ENCODE assay signal across 21 cellular contexts in genomic region chr15:60412807-60413597, GRCh38. TPM values are rescaled to one million over a fixed set of nuclear protein-coding genes. Genes with fewer than 3 reads are reported as not detected.
A peak's percentile ranks its signal among the peaks of the same experiment; 100 is the strongest.
DNase-seq lines count a peak whose midpoint lies in the region; ATAC-seq, FAIRE-seq and TF ChIP-seq lines count a peak whose summit lies in the region.
"Had no signal": no experiment of that assay in that cellular context is flagged by ENCODE, and none has a peak within 500 bp of the region (broad histone marks: within the 10 kb centered on the region; RNA-seq: fewer than 3 reads in every experiment).

No MANE protein-coding gene starts in this region.

- H3K36me3 ChIP-seq in astrocyte (ENCODE audit: insufficient read depth, low read length) (no peaks in the 10 kb centered on the region), skeletal muscle satellite cell (ENCODE audit: insufficient read depth, low read length) (no peaks in the 10 kb centered on the region)
- H3K36me3 ChIP-seq: BE2C, neutrophil had no signal

- H3K4me2 ChIP-seq in astrocyte (ENCODE audit: low read length) = no peak overlapping the region
- peak overlapping the region; percentile 17 for H3K4me2 ChIP-seq in skeletal muscle satellite cell (ENCODE audit: low read length)

- no peak overlapping the region for H3K4me3 ChIP-seq in astrocyte (ENCODE audit: insufficient read depth, low read depth, low read length)
- H3K4me3 ChIP-seq in skeletal muscle satellite cell (ENCODE audit: low read length) = no peak overlapping the region
- H3K4me3 ChIP-seq: lung had no signal

- peak overlapping the region; percentile 36 for H3K4me3 Mint-ChIP-seq in astrocyte (ENCODE audit: unreplicated experiment)
- H3K4me3 Mint-ChIP-seq: activated naive CD8-positive, alpha-beta T cell treated with anti-CD3 and anti-CD28 coated beads for 36 hours had no signal

- H4K20me1 ChIP-seq in astrocyte (ENCODE audit: insufficient read depth, low read length) = no peaks in the 10 kb centered on the region

- no peaks in the 10 kb centered on the region for H3K79me2 ChIP-seq in astrocyte (ENCODE audit: insufficient read depth, low read length)

- H3K36me3 Mint-ChIP-seq in astrocyte (ENCODE audit: low read depth, unreplicated experiment) = no peaks in the 10 kb centered on the region

- no peak overlapping the region for H3K27ac ChIP-seq in astrocyte (ENCODE audit: low read depth, low read length)
- H3K27ac ChIP-seq: HL-60, KMS-11, neutrophil had no signal

- ATAC-seq in left ventricle myocardium superior = peak; percentile 72
- no peak for ATAC-seq in HG03565 (IDR thresholded peaks at IDR 0.05; ENCODE audit: unreplicated experiment)
- no peak for ATAC-seq in left lobe of liver
- ATAC-seq: HCT116 had no signal

- intact Hi-C loops in left ventricle myocardium superior (cut with micrococcal nuclease) = no loop called here

- H3K4me1 Mint-ChIP-seq in astrocyte (ENCODE audit: low read depth, unreplicated experiment) = peaks cover 27% of the 10 kb centered on the region

- no peaks in the 10 kb centered on the region for H3K27me3 ChIP-seq in astrocyte (ENCODE audit: insufficient read depth, low read length)
- no peaks in the 10 kb centered on the region for H3K27me3 ChIP-seq in skeletal muscle satellite cell (ENCODE audit: control insufficient read depth, insufficient read depth, low read length)
- H3K27me3 ChIP-seq: BE2C, neutrophil had no signal

- peak overlapping the region; percentile 35 for H3K27ac Mint-ChIP-seq in astrocyte (ENCODE audit: unreplicated experiment)
- H3K27ac Mint-ChIP-seq: activated naive CD8-positive, alpha-beta T cell treated with anti-CD3 and anti-CD28 coated beads for 36 hours had no signal

- FAIRE-seq in astrocyte (lab: Jason Lieb, UNC) = no peak

- H3K9ac ChIP-seq in astrocyte (ENCODE audit: low read length) = no peak overlapping the region
- H3K9ac ChIP-seq in skeletal muscle satellite cell (ENCODE audit: low read depth, low read length) = no peak overlapping the region
- H3K9ac ChIP-seq: KMS-11 had no signal

- no peak for TF ChIP-seq CTCF in astrocyte (IDR thresholded peaks at IDR 0.05; ENCODE audit: insufficient read depth, low read depth, low read length)

- no peaks in the 10 kb centered on the region for H3K27me3 Mint-ChIP-seq in astrocyte (ENCODE audit: low read depth, unreplicated experiment)
- H3K27me3 Mint-ChIP-seq: activated naive CD8-positive, alpha-beta T cell treated with anti-CD3 and anti-CD28 coated beads for 36 hours had no signal

- peak; percentile 55 for DNase-seq in ELF-1 (ENCODE audit: low read depth, low spot score)
- no peak for DNase-seq in astrocyte (ENCODE audit: low read depth)
- DNase-seq in left ventricle myocardium superior = no peak
- no peak for DNase-seq in activated CD8-positive, alpha-beta memory T cell treated with anti-CD3 and anti-CD28 coated beads for 24 hours
- no peak for DNase-seq in left lobe of liver (ENCODE audit: low spot score)
- DNase-seq in DMS153 (lab: John Stamatoyannopoulos, UW) = no peak
- DNase-seq: activated CD4-positive, CD25-positive, alpha-beta regulatory T cell; activated naive CD8-positive, alpha-beta T cell treated with anti-CD3 and anti-CD28 coated beads for 36 hours; BE2C; DMS79; NCI-H1436; NCI-H226; stimulated activated CD4-positive, alpha-beta T cell treated with anti-CD3 and anti-CD28 coated beads, Interleukin-12 subunit alpha, Interleukin-12 subunit beta, amount 100 ng/mL, for 4 hours; SW 1271 had no signal

- H3K9me3 ChIP-seq in astrocyte (ENCODE audit: insufficient read depth, low read depth, low read length) (no peaks in the 10 kb centered on the region), skeletal muscle satellite cell (replicated peaks; ENCODE audit: low read length) (no peaks in the 10 kb centered on the region)
- H3K9me3 ChIP-seq: BE2C, neutrophil had no signal

- H3K4me1 ChIP-seq in astrocyte (ENCODE audit: insufficient read depth, low read length) = peaks cover 23% of the 10 kb centered on the region
- peaks cover 30% of the 10 kb centered on the region for H3K4me1 ChIP-seq in skeletal muscle satellite cell (ENCODE audit: control insufficient read depth, insufficient read depth, low read length)

- H2AFZ ChIP-seq in astrocyte (ENCODE audit: low read depth, low read length) = no peak overlapping the region

- H3K9me3 Mint-ChIP-seq in astrocyte (ENCODE audit: unreplicated experiment) = no peaks in the 10 kb centered on the region
- H3K9me3 Mint-ChIP-seq: activated naive CD8-positive, alpha-beta T cell treated with anti-CD3 and anti-CD28 coated beads for 36 hours had no signal

RNA-seq across cellular contexts. Expression of gene ANXA2, which starts 15.2 kb away (rescaled TPM):
- total RNA-seq in astrocyte (2,269 and 2,599 TPM in 2 replicates), left ventricle myocardium superior (162 TPM), left lobe of liver (61.3 TPM)
- total RNA-seq in skeletal muscle satellite cell (2012; rRNA removed) = 4,583 and 5,218 TPM in 2 replicates

Comparison
In these comparisons a context has a peak if more than half of its experiments do, and no peak if none do; other contexts are left out.
1. RNA of gene ANXA2, which starts 15.2 kb away (total RNA-seq): 2,269 to 2,599 TPM in astrocyte; 162 TPM in left ventricle myocardium superior (single experiment) and 61.3 TPM in left lobe of liver (single experiment); every median in the first group is over 10 times any median in the second.